33 cellular contexts compared by ENCODE assay signal in genomic region chr1:33623811-33624210, GRCh38.
"Had no signal": no experiment of that assay in that cellular context is flagged by ENCODE, and none has a peak within 500 bp of the region (broad histone marks: within the 10 kb centered on the region; RNA-seq: fewer than 3 reads in every experiment).

No MANE protein-coding gene starts in this region.

- DNase-seq: activated B cell treated with CpG ODN at 0.5 μM for 24 hours; activated CD4-positive, alpha-beta T cell treated with anti-CD3 and anti-CD28 coated beads for 48 hours; activated CD4-positive, alpha-beta T cell treated with anti-CD3 and anti-CD28 coated beads, Interleukin-2, amount 50 U/mL, for 1 hour; activated CD4-positive, alpha-beta T cell treated with anti-CD3 and anti-CD28 coated beads, Interleukin-2, amount 50 U/mL, for 48 hours; activated CD8-positive, alpha-beta memory T cell treated with anti-CD3 and anti-CD28 coated beads for 24 hours; activated CD8-positive, alpha-beta T cell treated with anti-CD3 and anti-CD28 coated beads for 36 hours; activated effector memory CD4-positive, alpha-beta T cell treated with Interleukin-2 at 50 U/mL for 16 hours; activated gamma-delta T cell treated with Interleukin-2 at 50 U/mL for 16 hours; activated naive CD4-positive, alpha-beta T cell treated with anti-CD3 and anti-CD28 coated beads, Interleukin-2, amount 50 U/mL, for 16 hours; activated naive CD4-positive, alpha-beta T cell treated with Interleukin-2 at 50 U/mL for 16 hours; activated T-cell treated with anti-CD3 and anti-CD28 coated beads, Interleukin-2, amount 50 U/mL, for 4 hours; central memory CD4-positive, alpha-beta T cell; cerebellar nuclear complex; colonic mucosa; dorsolateral prefrontal cortex; effector memory CD4-positive, alpha-beta T cell; esophagus squamous epithelium; foreskin melanocyte; SW 1271; T-cell; T1000; WERI-Rb-1 had no signal

- ATAC-seq: activated CD4-positive, CD25-positive, alpha-beta regulatory T cell treated with anti-CD3 and anti-CD28 coated beads, Interleukin-2, amount 50 U/mL, for 24 hours; activated CD8-positive, alpha-beta T cell treated with anti-CD3 and anti-CD28 coated beads for 36 hours; activated T-cell treated with anti-CD3 and anti-CD28 coated beads, Interleukin-2, amount 50 U/mL, for 4 hours; activated T-helper 17 cell treated with anti-CD3 and anti-CD28 coated beads, Interleukin-2, amount 50 U/mL, for 72 hours; gastroesophageal sphincter; T-cell had no signal

- H3K36me3 Mint-ChIP-seq: activated naive CD8-positive, alpha-beta T cell; T-cell had no signal

- H3K4me3 ChIP-seq: ascending aorta, breast epithelium, cardiac muscle cell, colonic mucosa, dorsolateral prefrontal cortex, esophagus squamous epithelium, gastroesophageal sphincter had no signal

- H3K9me3 ChIP-seq: ascending aorta, breast epithelium, colonic mucosa, esophagus squamous epithelium, gastroesophageal sphincter had no signal

- H3K27me3 ChIP-seq: ascending aorta, cardiac muscle cell, colonic mucosa, dorsolateral prefrontal cortex had no signal

- H3K4me1 ChIP-seq: ascending aorta, breast epithelium, colonic mucosa, esophagus squamous epithelium, gastroesophageal sphincter had no signal

- H3K9me3 Mint-ChIP-seq: activated B cell treated with CpG ODN at 0.5 μM for 24 hours; activated CD8-positive, alpha-beta T cell treated with anti-CD3 and anti-CD28 coated beads for 36 hours; activated T-cell treated with anti-CD3 and anti-CD28 coated beads, Interleukin-2, amount 50 U/mL, for 4 hours; activated T-helper 17 cell treated with anti-CD3 and anti-CD28 coated beads, Interleukin-2, amount 50 U/mL, for 72 hours; brain; dendritic cell treated with granulocyte-macrophage colony-stimulating factor and Interleukin-4, amounts not matched to agents 40 ng/mL and 50 ng/mL, for 4 days; T-cell; T-helper 1 cell treated with Interleukin-12 subunit alpha and Interleukin-12 subunit beta and Interleukin-4 antibody, amounts not matched to agents 30 μg/mL and 1 μg/mL, for 36 hours; T-helper 2 cell treated with Interferon-gamma antibody and Interleukin-4, amounts not matched to agents 5 μg/mL and 100 μg/mL, for 36 hours had no signal

- H3K27me3 Mint-ChIP-seq: brain had no signal

- H3K4me1 Mint-ChIP-seq: activated B cell treated with CpG ODN at 0.5 μM for 24 hours; activated T-helper 17 cell treated with anti-CD3 and anti-CD28 coated beads, Interleukin-2, amount 50 U/mL, for 72 hours; T-cell had no signal

- H3K4me3 Mint-ChIP-seq: activated B cell treated with CpG ODN at 0.5 μM for 24 hours; activated CD8-positive, alpha-beta T cell treated with anti-CD3 and anti-CD28 coated beads for 36 hours; activated naive CD8-positive, alpha-beta T cell; activated T-cell treated with anti-CD3 and anti-CD28 coated beads, Interleukin-2, amount 50 U/mL, for 4 hours; activated T-helper 17 cell treated with anti-CD3 and anti-CD28 coated beads, Interleukin-2, amount 50 U/mL, for 72 hours; brain; dendritic cell treated with granulocyte-macrophage colony-stimulating factor and Interleukin-4, amounts not matched to agents 40 ng/mL and 50 ng/mL, for 4 days; T-cell; T-helper 1 cell treated with Interleukin-12 subunit alpha and Interleukin-12 subunit beta and Interleukin-4 antibody, amounts not matched to agents 30 μg/mL and 1 μg/mL, for 36 hours; T-helper 2 cell treated with Interferon-gamma antibody and Interleukin-4, amounts not matched to agents 5 μg/mL and 100 μg/mL, for 36 hours had no signal

- H3K36me3 ChIP-seq: ascending aorta, breast epithelium, cardiac muscle cell, colonic mucosa, esophagus squamous epithelium, gastroesophageal sphincter, WERI-Rb-1 had no signal

- H3K27ac Mint-ChIP-seq: activated B cell treated with CpG ODN at 0.5 μM for 24 hours; activated CD8-positive, alpha-beta T cell treated with anti-CD3 and anti-CD28 coated beads for 36 hours; activated naive CD8-positive, alpha-beta T cell; activated T-helper 17 cell treated with anti-CD3 and anti-CD28 coated beads, Interleukin-2, amount 50 U/mL, for 72 hours; brain; dendritic cell treated with granulocyte-macrophage colony-stimulating factor and Interleukin-4, amounts not matched to agents 40 ng/mL and 50 ng/mL, for 4 days; T-cell; T-helper 1 cell treated with Interleukin-12 subunit alpha and Interleukin-12 subunit beta and Interleukin-4 antibody, amounts not matched to agents 30 μg/mL and 1 μg/mL, for 36 hours; T-helper 2 cell treated with Interferon-gamma antibody and Interleukin-4, amounts not matched to agents 5 μg/mL and 100 μg/mL, for 36 hours had no signal
